Comparison of ENCODE assay signal across 10 cellular contexts in genomic region chr16:4489030-4489429, GRCh38. TPM values are rescaled to one million over a fixed set of nuclear protein-coding genes. Genes with fewer than 3 reads are reported as not detected.
DNase-seq lines count a peak whose midpoint lies in the region; ATAC-seq and TF ChIP-seq lines count a peak whose summit lies in the region.
"Had no signal": no experiment of that assay in that cellular context is flagged by ENCODE, and none has a peak within 500 bp of the region (broad histone marks: within the 10 kb centered on the region; RNA-seq: fewer than 3 reads in every experiment).

No MANE protein-coding gene starts in this region.

- in situ Hi-C loops in astrocyte of the cerebellum (cut with HindIII; ENCODE audit: low sequenced_read_pairs) = no loop called here

- H3K4me3 Mint-ChIP-seq in HFFc6 = peak overlapping the region; percentile 52; the same call in 1 of the 2 replicates
- H3K4me3 Mint-ChIP-seq: brain had no signal

- no peak for TF ChIP-seq CTCF in AG04450 (IDR thresholded peaks at IDR 0.05; ENCODE audit: low read depth, low read length)
- no peak for TF ChIP-seq CTCF in HFFc6 (IDR thresholded peaks at IDR 0.05)
- TF ChIP-seq CTCF in astrocyte of the cerebellum (IDR thresholded peaks at IDR 0.05; ENCODE audit: low read depth, low read length, missing control alignments) = no peak
- no peak for TF ChIP-seq CTCF in lung (IDR thresholded peaks at IDR 0.05; ENCODE audit: control extremely low read depth, extremely low read depth)
- TF ChIP-seq CTCF in GM20000 (IDR thresholded peaks at IDR 0.05; ENCODE audit: extremely low read depth, missing control alignments) = no peak
- TF ChIP-seq CTCF in prostate gland (IDR thresholded peaks at IDR 0.05) = no peak

- H3K27ac ChIP-seq in AG04450 (ENCODE audit: low read depth, low read length) = peak overlapping the region; percentile 84
- H3K27ac ChIP-seq in lung (ENCODE audit: low read depth in 1 of 2, low read length in 1 of 2) = peak overlapping the region; percentile 15 to 41
- peak overlapping the region in 1 of 2 donors; percentile 44 for H3K27ac ChIP-seq in prostate gland

- H3K27me3 ChIP-seq in AG04450 (ENCODE audit: control insufficient read depth, insufficient read depth, low read length) (no peaks in the 10 kb centered on the region), lung (ENCODE audit: control insufficient read depth, insufficient read depth) (no peaks in the 10 kb centered on the region), prostate gland (replicated peaks; ENCODE audit: insufficient read depth) (no peaks in the 10 kb centered on the region)
- H3K27me3 ChIP-seq: tibial nerve had no signal

- H3K9me3 Mint-ChIP-seq in HFFc6 = no peaks in the 10 kb centered on the region
- H3K9me3 Mint-ChIP-seq: brain had no signal

- DNase-seq in AG04450 (ENCODE audit: low read depth, low spot score) = peak; percentile 50
- peak; percentile 72 for DNase-seq in HFFc6
- DNase-seq in astrocyte of the cerebellum (ENCODE audit: low read depth) = peak; percentile 73
- no peak for DNase-seq in lung (ENCODE audit: low spot score)
- no peak for DNase-seq in GM20000 (ENCODE audit: low spot score)
- no peak for DNase-seq in NOMO-1 treated with DMSO at 0.1 percent for 48 hours (lab: John Stamatoyannopoulos, UW; ENCODE audit: unreplicated experiment)
- no peak for DNase-seq in prostate gland (ENCODE audit: low spot score)

- POLR2A ChIA-PET in AG04450 (lab: Yijun Ruan, JAX) = no interaction called here

- H3K36me3 ChIP-seq in lung (ENCODE audit: control insufficient read depth in 2 of 2, insufficient read depth in 2 of 2, low read length in 2 of 2) = peaks cover 3 to 10% of the 10 kb centered on the region in 2 donors
- H3K36me3 ChIP-seq in prostate gland = no peaks in the 10 kb centered on the region

- H3K9me3 ChIP-seq in AG04450 (ENCODE audit: control insufficient read depth, insufficient read depth, low read length) = no peaks in the 10 kb centered on the region
- no peaks in the 10 kb centered on the region for H3K9me3 ChIP-seq in lung (ENCODE audit: control insufficient read depth in 2 of 2, insufficient read depth in 1 of 2, low read length in 1 of 2)
- H3K9me3 ChIP-seq in prostate gland = no peaks in the 10 kb centered on the region
- H3K9me3 ChIP-seq: tibial nerve had no signal

- H3K27me3 Mint-ChIP-seq in HFFc6 (ENCODE audit: insufficient read depth) = no peaks in the 10 kb centered on the region
- H3K27me3 Mint-ChIP-seq: brain had no signal

- intact Hi-C loops in prostate gland (cut with DNase I) = no loop called here

- ATAC-seq in lung (ENCODE audit: insufficient read depth, low FRiP score) (no peak), GM21390 (IDR thresholded peaks at IDR 0.05; ENCODE audit: unreplicated experiment) (no peak)

- CTCF ChIA-PET in AG04450 (lab: Charles Lee) = interaction anchor here (0.9 to 1.0 kb wide), 3 partner anchors 11 to 57 kb away, joined by 3 to 5 read pairs (median 4); no protein-coding TSS in a partner anchor

- no peak for TF ChIP-seq POLR2A in prostate gland (IDR thresholded peaks at IDR 0.05)

- H3K27ac Mint-ChIP-seq in HFFc6 = peak overlapping the region; percentile 95

- WGBS in lung, 2 donors = 93 to 94% methylated on average over 5 of the region's 5 CpGs
- WGBS in prostate gland = 94% methylated on average over 5 of the region's 5 CpGs

- peaks cover 65% of the 10 kb centered on the region for H3K4me1 Mint-ChIP-seq in HFFc6 (ENCODE audit: low read depth)

- H3K4me3 ChIP-seq in AG04450 (ENCODE audit: low read depth, low read length) (no peak overlapping the region), astrocyte of the cerebellum (ENCODE audit: low read depth, low read length) (no peak overlapping the region), lung (no peak overlapping the region), prostate gland (no peak overlapping the region)
- H3K4me3 ChIP-seq: tibial nerve had no signal

- H3K36me3 Mint-ChIP-seq in HFFc6 (ENCODE audit: low read depth) = peaks cover 23% of the 10 kb centered on the region

- peaks cover 3 to 19% of the 10 kb centered on the region in 2 donors for H3K4me1 ChIP-seq in lung (ENCODE audit: control insufficient read depth in 2 of 2, insufficient read depth in 2 of 2, low read length in 2 of 2)
- H3K4me1 ChIP-seq in prostate gland (replicated peaks) = peaks cover 7% of the 10 kb centered on the region

RNA-seq across cellular contexts. Expression of gene HMOX2, which starts 12.8 kb away (rescaled TPM):
- polyA plus RNA-seq in AG04450 (2011; rRNA removed) = 49.2 and 62.1 TPM in 2 replicates
- 37.6 and 44.4 TPM in 2 replicates for polyA minus RNA-seq in AG04450 (2011; rRNA and poly(A)+ RNA removed)
- 10 to 100 TPM; 45.2 to 60.5 (median 54.9) TPM for total RNA-seq in HFFc6 (2021; fragmentation: NEBNext Ultra II Directional; extraction: Animal tissue kit (Norgen Biotek cat#: 25700))
- 10 to 100 TPM; 37.6 to 57.8 TPM for total RNA-seq in lung
- 10 to 100 TPM; 45.6 to 57.0 TPM for polyA plus RNA-seq in lung
- 10 to 100 TPM; 39.9 to 70.8 TPM for total RNA-seq in prostate gland

RNA-seq across cellular contexts. Expression of gene NMRAL1, which starts 14.6 kb away (rescaled TPM):
- 26.3 and 38.5 TPM in 2 replicates for polyA plus RNA-seq in AG04450 (2011; rRNA removed)
- polyA minus RNA-seq in AG04450 (2011; rRNA and poly(A)+ RNA removed) = 27.8 and 44.3 TPM in 2 replicates
- 10 to 100 TPM; 26.2 to 37.2 (median 33.7) TPM for total RNA-seq in HFFc6 (2021; fragmentation: NEBNext Ultra II Directional; extraction: Animal tissue kit (Norgen Biotek cat#: 25700))
- total RNA-seq in lung = 10 to 100 TPM; 23.4 to 52.9 TPM
- 10 to 100 TPM; 40.7 to 57.4 TPM for polyA plus RNA-seq in lung
- total RNA-seq in prostate gland = 10 to 100 TPM; 40.8 to 90.9 TPM

RNA-seq across cellular contexts. Expression of gene CDIP1, which starts 49.5 kb away (rescaled TPM):
- 12.2 and 14.9 TPM in 2 replicates for polyA plus RNA-seq in AG04450 (2011; rRNA removed)
- 7.9 and 9.4 TPM in 2 replicates for polyA minus RNA-seq in AG04450 (2011; rRNA and poly(A)+ RNA removed)
- 1 to 10 TPM; 5.0 to 8.3 (median 6.4) TPM for total RNA-seq in HFFc6 (2021; fragmentation: NEBNext Ultra II Directional; extraction: Animal tissue kit (Norgen Biotek cat#: 25700))
- total RNA-seq in lung = 10 to 100 TPM; 12.4 to 25.2 TPM
- polyA plus RNA-seq in lung = 10 to 100 TPM; 11.3 to 13.2 TPM
- total RNA-seq in prostate gland = 10 to 100 TPM; 21.1 to 30.6 TPM

Comparison
In these comparisons a context has a peak if more than half of its experiments do, and no peak if none do; other contexts are left out.
1. DNase-seq: peak in AG04450 (single experiment), HFFc6 (single experiment) and astrocyte of the cerebellum (single experiment); none in lung (single experiment), GM20000 (single experiment), NOMO-1 treated with DMSO at 0.1 percent for 48 hours (single experiment) and prostate gland (single experiment).